ENCODE assay signal across 18 cellular contexts in genomic region chr7:137771679-137772078, GRCh38.
DNase-seq lines count a peak whose midpoint lies in the region; ATAC-seq, FAIRE-seq and TF ChIP-seq lines count a peak whose summit lies in the region.
"Had no signal": no experiment of that assay in that cellular context is flagged by ENCODE, and none has a peak within 500 bp of the region (broad histone marks: within the 10 kb centered on the region; RNA-seq: fewer than 3 reads in every experiment).

No MANE protein-coding gene starts in this region.

- no peaks in the 10 kb centered on the region for H3K36me3 ChIP-seq in astrocyte (ENCODE audit: insufficient read depth, low read length)
- no peaks in the 10 kb centered on the region for H3K36me3 ChIP-seq in Peyer's patch

- H3K4me1 Mint-ChIP-seq in HFFc6 (ENCODE audit: low read depth) = peaks cover 69% of the 10 kb centered on the region
- H3K4me1 Mint-ChIP-seq in astrocyte (ENCODE audit: low read depth, unreplicated experiment) = peaks cover 46% of the 10 kb centered on the region
- H3K4me1 Mint-ChIP-seq: activated B cell treated with CpG ODN at 0.5 μM for 24 hours had no signal

- H3K36me3 Mint-ChIP-seq in HFFc6 (ENCODE audit: low read depth) (peaks cover 9% of the 10 kb centered on the region; the same call in 1 of the 2 replicates), astrocyte (ENCODE audit: low read depth, unreplicated experiment) (peaks cover 13% of the 10 kb centered on the region)
- H3K36me3 Mint-ChIP-seq: CD8-positive, alpha-beta T cell had no signal

- no peak overlapping the region for H2AFZ ChIP-seq in astrocyte (ENCODE audit: low read depth, low read length)

- H3K4me3 Mint-ChIP-seq in HFFc6 (peak overlapping the region; percentile 45), astrocyte (ENCODE audit: unreplicated experiment) (no peak overlapping the region)
- H3K4me3 Mint-ChIP-seq: activated B cell treated with CpG ODN at 0.5 μM for 24 hours; CD8-positive, alpha-beta T cell had no signal

- peak; percentile 58 for FAIRE-seq in astrocyte (lab: Jason Lieb, UNC)
- FAIRE-seq: GM19239, HTR-8/SVneo, islet of Langerhans had no signal

- TF ChIP-seq POLR2A in Peyer's patch (IDR thresholded peaks at IDR 0.05) = no peak

- peak overlapping the region; percentile 86 for H3K9ac ChIP-seq in astrocyte (ENCODE audit: low read length)

- H3K4me2 ChIP-seq in astrocyte (ENCODE audit: low read length) = peak overlapping the region; percentile 79

- H3K4me1 ChIP-seq in astrocyte (ENCODE audit: insufficient read depth, low read length) (peaks cover 46% of the 10 kb centered on the region), Peyer's patch (no peaks in the 10 kb centered on the region)

- peak overlapping the region; percentile 97 for H3K27ac ChIP-seq in astrocyte (ENCODE audit: low read depth, low read length)
- H3K27ac ChIP-seq in Peyer's patch = no peak overlapping the region

- H3K9me3 ChIP-seq in astrocyte (ENCODE audit: insufficient read depth, low read depth, low read length) (no peaks in the 10 kb centered on the region), Peyer's patch (no peaks in the 10 kb centered on the region)

- peaks cover 6% of the 10 kb centered on the region for H3K79me2 ChIP-seq in astrocyte (ENCODE audit: insufficient read depth, low read length)

- H3K27me3 ChIP-seq in astrocyte (ENCODE audit: insufficient read depth, low read length) (no peaks in the 10 kb centered on the region), Peyer's patch (no peaks in the 10 kb centered on the region)

- H4K20me1 ChIP-seq in astrocyte (ENCODE audit: insufficient read depth, low read length) = no peaks in the 10 kb centered on the region

- no peak overlapping the region for H3K4me3 ChIP-seq in astrocyte (ENCODE audit: insufficient read depth, low read depth, low read length)
- no peak overlapping the region for H3K4me3 ChIP-seq in Peyer's patch

- no peak for TF ChIP-seq CTCF in HFFc6 (IDR thresholded peaks at IDR 0.05)
- TF ChIP-seq CTCF in astrocyte (IDR thresholded peaks at IDR 0.05; ENCODE audit: insufficient read depth, low read depth, low read length) = no peak
- no peak for TF ChIP-seq CTCF in Peyer's patch (IDR thresholded peaks at IDR 0.05)

- peak overlapping the region; percentile 87 for H3K27ac Mint-ChIP-seq in HFFc6
- peak overlapping the region; percentile 96 for H3K27ac Mint-ChIP-seq in astrocyte (ENCODE audit: unreplicated experiment)
- H3K27ac Mint-ChIP-seq: activated B cell treated with CpG ODN at 0.5 μM for 24 hours; CD8-positive, alpha-beta T cell had no signal

- H3K9me3 Mint-ChIP-seq in HFFc6 (no peaks in the 10 kb centered on the region), astrocyte (ENCODE audit: unreplicated experiment) (no peaks in the 10 kb centered on the region)
- H3K9me3 Mint-ChIP-seq: CD8-positive, alpha-beta T cell had no signal

- ATAC-seq in HG03469 (IDR thresholded peaks at IDR 0.05; ENCODE audit: unreplicated experiment) (no peak), GM21717 (IDR thresholded peaks at IDR 0.05; ENCODE audit: unreplicated experiment) (no peak), left lobe of liver (no peak)
- ATAC-seq: CD8-positive, alpha-beta T cell had no signal

- H3K27me3 Mint-ChIP-seq in HFFc6 (ENCODE audit: insufficient read depth) (no peaks in the 10 kb centered on the region; the same call in 1 of the 2 replicates), astrocyte (ENCODE audit: low read depth, unreplicated experiment) (no peaks in the 10 kb centered on the region)

- DNase-seq in HFFc6 (peak; percentile 78), astrocyte (ENCODE audit: low read depth) (peak; percentile 97), foreskin melanocyte (peak; percentile 8), stromal cell of bone marrow (ENCODE audit: low read depth) (peak; percentile 85), Peyer's patch (no peak), left lobe of liver (ENCODE audit: low spot score) (no peak)
- DNase-seq: activated B cell treated with CpG ODN at 0.5 μM for 24 hours; CD8-positive, alpha-beta T cell; effector CD8-positive, alpha-beta T cell; NCI-H2029; NCI-H526; substantia nigra; T-helper 1 cell had no signal

Comparison
In these comparisons a context has a peak if more than half of its experiments do, and no peak if none do; other contexts are left out.
1. DNase-seq: peak in HFFc6 (single experiment), astrocyte (single experiment), foreskin melanocyte (single experiment) and stromal cell of bone marrow (single experiment); none in Peyer's patch (0 of 3) and left lobe of liver (single experiment).